Comparison of ENCODE assay signal across 1 cellular context in the genomic region with DNA sequence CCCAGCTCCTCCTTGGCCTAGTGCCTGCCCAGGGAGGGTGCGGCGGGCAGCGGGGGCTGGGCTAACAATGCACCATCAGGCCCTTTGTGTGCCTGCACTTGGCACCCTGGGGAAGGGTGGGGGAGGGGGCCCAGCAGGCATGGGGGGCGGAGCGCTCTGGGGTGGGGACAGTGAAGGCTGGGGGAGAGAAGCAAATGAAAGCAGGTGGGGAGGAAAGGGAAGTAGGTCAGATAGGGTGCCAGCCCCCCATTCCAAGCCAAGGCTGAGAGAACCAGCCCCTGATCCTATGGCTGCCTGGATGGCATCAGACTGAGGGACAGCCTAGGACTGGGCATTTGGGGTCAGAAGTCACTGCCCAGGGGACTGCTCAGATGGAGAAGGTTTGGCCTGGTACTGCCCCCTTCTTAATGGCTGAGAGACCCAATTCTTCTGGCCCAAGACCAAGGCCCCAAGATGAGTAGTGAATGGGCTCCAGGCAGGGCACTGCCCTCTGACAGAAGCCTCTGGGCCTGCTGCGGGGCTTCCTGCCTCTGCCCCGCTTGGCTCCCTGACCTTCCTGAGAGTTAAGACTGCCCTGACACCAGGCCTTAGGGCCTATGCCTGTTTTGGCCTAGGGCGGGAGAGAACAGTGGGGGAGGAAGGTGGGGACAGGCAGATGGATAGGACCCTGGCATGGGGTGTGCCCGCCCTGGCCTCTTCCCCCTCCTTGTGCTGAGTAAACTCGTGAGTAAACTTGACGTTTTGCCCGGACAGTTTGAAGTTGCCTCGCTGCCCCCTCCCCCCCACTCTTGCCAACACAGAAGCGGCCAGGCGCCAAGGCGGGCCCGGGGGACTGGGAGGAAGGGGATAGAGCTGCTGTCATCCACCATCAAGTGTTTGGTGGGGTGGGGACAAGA.
TF ChIP-seq lines count a peak whose summit lies in the region.

No MANE protein-coding gene starts in this region.

TF ChIP-seq in HepG2, 621 proteins besides CTCF, POLR2A, EP300 and RAD21:
- peak; percentile 91 for TF ChIP-seq HNRNPL (IDR thresholded peaks at IDR 0.05; ENCODE audit: low read depth, low read length)
- TF ChIP-seq RBFOX2 (IDR thresholded peaks at IDR 0.05; ENCODE audit: low read depth, low read length), result peak; percentile 28; the same call in 1 of the 2 replicates
- TF ChIP-seq, protein P1, sequence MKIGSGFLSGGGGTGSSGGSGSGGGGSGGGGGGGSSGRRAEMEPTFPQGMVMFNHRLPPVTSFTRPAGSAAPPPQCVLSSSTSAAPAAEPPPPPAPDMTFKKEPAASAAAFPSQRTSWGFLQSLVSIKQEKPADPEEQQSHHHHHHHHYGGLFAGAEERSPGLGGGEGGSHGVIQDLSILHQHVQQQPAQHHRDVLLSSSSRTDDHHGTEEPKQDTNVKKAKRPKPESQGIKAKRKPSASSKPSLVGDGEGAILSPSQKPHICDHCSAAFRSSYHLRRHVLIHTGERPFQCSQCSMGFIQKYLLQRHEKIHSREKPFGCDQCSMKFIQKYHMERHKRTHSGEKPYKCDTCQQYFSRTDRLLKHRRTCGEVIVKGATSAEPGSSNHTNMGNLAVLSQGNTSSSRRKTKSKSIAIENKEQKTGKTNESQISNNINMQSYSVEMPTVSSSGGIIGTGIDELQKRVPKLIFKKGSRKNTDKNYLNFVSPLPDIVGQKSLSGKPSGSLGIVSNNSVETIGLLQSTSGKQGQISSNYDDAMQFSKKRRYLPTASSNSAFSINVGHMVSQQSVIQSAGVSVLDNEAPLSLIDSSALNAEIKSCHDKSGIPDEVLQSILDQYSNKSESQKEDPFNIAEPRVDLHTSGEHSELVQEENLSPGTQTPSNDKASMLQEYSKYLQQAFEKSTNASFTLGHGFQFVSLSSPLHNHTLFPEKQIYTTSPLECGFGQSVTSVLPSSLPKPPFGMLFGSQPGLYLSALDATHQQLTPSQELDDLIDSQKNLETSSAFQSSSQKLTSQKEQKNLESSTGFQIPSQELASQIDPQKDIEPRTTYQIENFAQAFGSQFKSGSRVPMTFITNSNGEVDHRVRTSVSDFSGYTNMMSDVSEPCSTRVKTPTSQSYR (CRISPR knock-in tag; IDR thresholded peaks at IDR 0.05; ENCODE audit: borderline replicate concordance), result peak; percentile 21; the same call in 1 of the 2 replicates
- TF ChIP-seq REST (IDR thresholded peaks at IDR 0.05; ENCODE audit: borderline replicate concordance in 1 of 2, low read depth in 1 of 2, low read length in 2 of 2), result no peak
- TF ChIP-seq ZNF350 (CRISPR knock-in tag; IDR thresholded peaks at IDR 0.05; ENCODE audit: borderline replicate concordance, low read depth), result no peak
- TF ChIP-seq, protein P2, sequence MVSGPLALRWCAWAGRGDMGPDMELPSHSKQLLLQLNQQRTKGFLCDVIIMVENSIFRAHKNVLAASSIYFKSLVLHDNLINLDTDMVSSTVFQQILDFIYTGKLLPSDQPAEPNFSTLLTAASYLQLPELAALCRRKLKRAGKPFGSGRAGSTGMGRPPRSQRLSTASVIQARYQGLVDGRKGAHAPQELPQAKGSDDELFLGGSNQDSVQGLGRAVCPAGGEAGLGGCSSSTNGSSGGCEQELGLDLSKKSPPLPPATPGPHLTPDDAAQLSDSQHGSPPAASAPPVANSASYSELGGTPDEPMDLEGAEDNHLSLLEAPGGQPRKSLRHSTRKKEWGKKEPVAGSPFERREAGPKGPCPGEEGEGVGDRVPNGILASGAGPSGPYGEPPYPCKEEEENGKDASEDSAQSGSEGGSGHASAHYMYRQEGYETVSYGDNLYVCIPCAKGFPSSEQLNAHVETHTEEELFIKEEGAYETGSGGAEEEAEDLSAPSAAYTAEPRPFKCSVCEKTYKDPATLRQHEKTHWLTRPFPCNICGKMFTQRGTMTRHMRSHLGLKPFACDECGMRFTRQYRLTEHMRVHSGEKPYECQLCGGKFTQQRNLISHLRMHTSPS (CRISPR knock-in tag; IDR thresholded peaks at IDR 0.05; ENCODE audit: low read depth), result 0 out of 2 replicates have a peak, but pooled peaks have one; percentile 19
